Comparison of ENCODE assay signal across 8 cellular contexts in the genomic region with DNA sequence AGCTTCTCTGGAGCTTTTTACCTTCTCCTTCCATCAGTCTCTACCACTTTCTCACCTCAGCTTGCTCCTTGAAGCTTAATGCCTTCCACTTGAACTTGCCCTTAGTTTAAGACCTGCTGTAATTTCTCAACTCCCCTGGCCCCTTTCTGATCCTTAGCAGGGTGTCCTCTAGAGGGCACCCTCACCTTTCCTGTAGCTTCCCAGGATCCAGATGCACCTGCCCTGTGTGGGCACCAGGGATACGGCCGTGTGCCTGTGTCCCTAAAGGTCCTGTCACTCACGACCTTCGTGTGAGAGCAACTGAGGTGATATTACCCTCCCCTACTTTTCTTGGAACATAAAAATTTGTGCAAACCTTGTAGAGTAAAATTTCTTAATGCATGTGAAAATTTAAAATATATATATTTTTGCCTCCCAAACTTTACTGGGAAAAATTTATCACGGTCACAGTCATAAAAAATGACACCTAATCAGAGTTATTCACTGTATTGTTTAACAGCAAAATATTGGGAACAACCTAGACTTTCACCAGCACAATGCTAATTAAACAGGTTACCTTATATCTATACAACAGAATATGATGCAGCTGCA. TPM values are rescaled to one million over a fixed set of nuclear protein-coding genes. Genes with fewer than 3 reads are reported as not detected.
A peak's percentile ranks its signal among the peaks of the same experiment; 100 is the strongest.
DNase-seq lines count a peak whose midpoint lies in the region; ATAC-seq and TF ChIP-seq lines count a peak whose summit lies in the region.

No MANE protein-coding gene starts in this region.

- no peaks in the 10 kb centered on the region for H3K27me3 ChIP-seq in brain microvascular endothelial cell (replicated peaks)

- DNase-seq in activated CD4-positive, alpha-beta T cell treated with anti-CD3 and anti-CD28 coated beads for 48 hours, result peak; percentile 18
- no peak for DNase-seq in activated CD4-positive, alpha-beta T cell treated with anti-CD3 and anti-CD28 coated beads, Interleukin-2, amount 10 ng/mL, durations not matched to agents 7 days and 5 days
- DNase-seq in NCI-H1092 (lab: John Stamatoyannopoulos, UW) (peak; percentile 4), brain microvascular endothelial cell (peak; percentile 14), pons (ENCODE audit: low spot score) (peak; percentile 15), cortex of kidney (lab: John Stamatoyannopoulos, UW) (no peak)
- DNase-seq in stimulated activated naive CD4-positive, alpha-beta T cell treated with Interleukin-2 at 50 U/mL for 16 hours (lab: John Stamatoyannopoulos, UW), result no peak

- no peak overlapping the region for H3K4me3 ChIP-seq in brain microvascular endothelial cell (ENCODE audit: low read depth, low read length)

- H3K4me1 Mint-ChIP-seq in activated CD4-positive, alpha-beta T cell treated with anti-CD3 and anti-CD28 coated beads, Interleukin-2, amount 10 ng/mL, durations not matched to agents 7 days and 5 days, result no peaks in the 10 kb centered on the region

- H3K27ac ChIP-seq in brain microvascular endothelial cell, result no peak overlapping the region

- peak; percentile 78 for TF ChIP-seq CTCF in brain microvascular endothelial cell (IDR thresholded peaks at IDR 0.05; ENCODE audit: low read depth, low read length, missing control alignments)

- no peak overlapping the region for H3K27ac Mint-ChIP-seq in activated CD4-positive, alpha-beta T cell treated with anti-CD3 and anti-CD28 coated beads, Interleukin-2, amount 10 ng/mL, durations not matched to agents 7 days and 5 days

- H3K27me3 Mint-ChIP-seq in activated CD4-positive, alpha-beta T cell treated with anti-CD3 and anti-CD28 coated beads, Interleukin-2, amount 10 ng/mL, durations not matched to agents 7 days and 5 days, result peaks cover 28% of the 10 kb centered on the region

- in situ Hi-C loops in brain microvascular endothelial cell (cut with HindIII; ENCODE audit: low pct_ligation_motif_present, low sequenced_read_pairs), result no loop called here

- H3K4me3 Mint-ChIP-seq in activated CD4-positive, alpha-beta T cell treated with anti-CD3 and anti-CD28 coated beads, Interleukin-2, amount 10 ng/mL, durations not matched to agents 7 days and 5 days, result no peak overlapping the region

- H3K36me3 Mint-ChIP-seq in activated CD4-positive, alpha-beta T cell treated with anti-CD3 and anti-CD28 coated beads, Interleukin-2, amount 10 ng/mL, durations not matched to agents 7 days and 5 days (ENCODE audit: low read depth), result no peaks in the 10 kb centered on the region

- H3K9me3 Mint-ChIP-seq in activated CD4-positive, alpha-beta T cell treated with anti-CD3 and anti-CD28 coated beads, Interleukin-2, amount 10 ng/mL, durations not matched to agents 7 days and 5 days, result no peaks in the 10 kb centered on the region

- POLR2A ChIA-PET in activated CD4-positive, alpha-beta T cell treated with anti-CD3 and anti-CD28 coated beads, Interleukin-2, amount 10 ng/mL, durations not matched to agents 7 days and 5 days (lab: Charles Lee), result no interaction called here

- no peaks in the 10 kb centered on the region for H3K36me3 ChIP-seq in brain microvascular endothelial cell (replicated peaks)

- CTCF ChIA-PET in activated CD4-positive, alpha-beta T cell treated with anti-CD3 and anti-CD28 coated beads, Interleukin-2, amount 10 ng/mL, durations not matched to agents 7 days and 5 days (lab: Charles Lee), result interaction anchor here (0.6 kb wide), 1 partner anchor 168 kb away, joined by 4 read pairs; no protein-coding TSS in a partner anchor

- no peak for ATAC-seq in GM21447 (IDR thresholded peaks at IDR 0.05; ENCODE audit: unreplicated experiment)

RNA-seq across cellular contexts. Expression of gene PSG3, which starts 46.4 kb away (rescaled TPM):
- total RNA-seq in activated CD4-positive, alpha-beta T cell treated with anti-CD3 and anti-CD28 coated beads, Interleukin-2, amount 10 ng/mL, durations not matched to agents 7 days and 5 days, result not detected

Comparison
In these comparisons a context has a peak if more than half of its experiments do, and no peak if none do; other contexts are left out.
1. DNase-seq: peak in activated CD4-positive, alpha-beta T cell treated with anti-CD3 and anti-CD28 coated beads for 48 hours (single experiment), NCI-H1092 (single experiment), brain microvascular endothelial cell (single experiment) and pons (single experiment); none in activated CD4-positive, alpha-beta T cell treated with anti-CD3 and anti-CD28 coated beads, Interleukin-2, amount 10 ng/mL, durations not matched to agents 7 days and 5 days (single experiment), cortex of kidney (single experiment) and stimulated activated naive CD4-positive, alpha-beta T cell treated with Interleukin-2 at 50 U/mL for 16 hours (single experiment).